ENCODE assay signal across 8 cellular contexts in genomic region chr7:17185690-17186070, GRCh38.
DNase-seq lines count a peak whose midpoint lies in the region; ATAC-seq, FAIRE-seq and TF ChIP-seq lines count a peak whose summit lies in the region.

No MANE protein-coding gene starts in this region.

- DNase-seq in GM10266 (ENCODE audit: extremely low spot score), result peak; percentile 40
- DNase-seq in HT1080 (ENCODE audit: low read depth), result peak; percentile 72
- peak; percentile 45 for DNase-seq in endothelial cell of umbilical vein (ENCODE audit: low read depth, low spot score)
- DNase-seq in 8988T, result no peak
- no peak for DNase-seq in stimulated activated CD4-positive, alpha-beta T cell treated with anti-CD3 and anti-CD28 coated beads, Interleukin-4, amount 100 ng/mL, for 4 hours
- no peak for DNase-seq in D341Med (ENCODE audit: low spot score)
- no peak for DNase-seq in NCI-H1694 (lab: John Stamatoyannopoulos, UW)

- TF ChIP-seq CTCF in GM10266 (IDR thresholded peaks at IDR 0.05; ENCODE audit: control insufficient read depth, insufficient read depth, low read depth, missing control alignments), result no peak
- TF ChIP-seq CTCF in endothelial cell of umbilical vein (IDR thresholded peaks at IDR 0.05; ENCODE audit: extremely low read depth in 1 of 2, insufficient read depth in 1 of 2, low read depth in 1 of 2, low read length in 2 of 2), result no peak

- H3K9me3 ChIP-seq in endothelial cell of umbilical vein (replicated peaks; ENCODE audit: control insufficient read depth, insufficient read depth, low read length), result no peaks in the 10 kb centered on the region

- no peak overlapping the region for H3K27ac ChIP-seq in endothelial cell of umbilical vein (ENCODE audit: insufficient read depth, low read depth, low read length)

- no peaks in the 10 kb centered on the region for H3K9me1 ChIP-seq in endothelial cell of umbilical vein (replicated peaks; ENCODE audit: control insufficient read depth, extremely low read depth, insufficient read depth, low read length)

- no peaks in the 10 kb centered on the region for H3K27me3 ChIP-seq in endothelial cell of umbilical vein (ENCODE audit: control insufficient read depth in 2 of 2, insufficient read depth in 2 of 2, low read length in 2 of 2)

- FAIRE-seq in endothelial cell of umbilical vein (lab: Jason Lieb, UNC), result no peak

- H3K4me3 ChIP-seq in endothelial cell of umbilical vein (replicated peaks in 1 of 3; ENCODE audit: insufficient read depth in 1 of 3, low read depth in 1 of 3, low read length in 3 of 3), result no peak overlapping the region

- no TSS peak for BruUV-seq in endothelial cell of umbilical vein (replicated peaks; lab: Mats Ljungman, UMichigan)

- intact Hi-C loops in endothelial cell of umbilical vein (cut with micrococcal nuclease), result no loop called here

- TF ChIP-seq POLR2A in endothelial cell of umbilical vein (IDR thresholded peaks at IDR 0.05; ENCODE audit: low read depth, low read length), result no peak

- no peaks in the 10 kb centered on the region for H4K20me1 ChIP-seq in endothelial cell of umbilical vein (replicated peaks; ENCODE audit: control insufficient read depth, extremely low read depth, insufficient read depth, low read length)

- H3K36me3 ChIP-seq in endothelial cell of umbilical vein (ENCODE audit: control insufficient read depth in 2 of 2, extremely low read depth in 1 of 2, insufficient read depth in 2 of 2, low read length in 2 of 2), result no peaks in the 10 kb centered on the region

- peak; percentile 99 for ATAC-seq in GM21619 (IDR thresholded peaks at IDR 0.05; ENCODE audit: unreplicated experiment)

- H2AFZ ChIP-seq in endothelial cell of umbilical vein (ENCODE audit: low read depth, low read length), result peak overlapping the region; percentile 17

- POLR2A ChIA-PET in endothelial cell of umbilical vein (lab: Charles Lee), result no interaction called here

- H3K79me2 ChIP-seq in endothelial cell of umbilical vein (ENCODE audit: control insufficient read depth, insufficient read depth, low read length), result no peaks in the 10 kb centered on the region

- no peak overlapping the region for H3K4me2 ChIP-seq in endothelial cell of umbilical vein (ENCODE audit: insufficient read depth, low read length)

- dilution Hi-C loops in endothelial cell of umbilical vein (cut with MboI; ENCODE audit: extremely low pct_ligation_motif_present, low sequenced_read_pairs), result no loop called here

- peaks cover 11% of the 10 kb centered on the region for H3K4me1 ChIP-seq in endothelial cell of umbilical vein (ENCODE audit: control insufficient read depth, extremely low read depth, insufficient read depth, low read length)

- H3K9ac ChIP-seq in endothelial cell of umbilical vein (replicated peaks; ENCODE audit: extremely low read depth, insufficient read depth, low read length), result no peak overlapping the region

- CTCF ChIA-PET in endothelial cell of umbilical vein (lab: Charles Lee), result no interaction called here

TF ChIP-seq in endothelial cell of umbilical vein, 7 proteins besides CTCF, POLR2A, EP300 and RAD21:
- TF ChIP-seq MAX (IDR thresholded peaks at IDR 0.05; ENCODE audit: insufficient read depth, insufficient read length) (no peak), EZH2 (IDR thresholded peaks at IDR 0.05; ENCODE audit: borderline replicate concordance, low read depth, low read length, severe bottlenecking) (no peak), GATA2 (IDR thresholded peaks at IDR 0.05; ENCODE audit: insufficient read depth, insufficient read length, low read depth, low read length) (no peak), POLR2AphosphoS5 (IDR thresholded peaks at IDR 0.05; ENCODE audit: insufficient read depth, low read depth, low read length) (no peak), JUN (IDR thresholded peaks at IDR 0.05; ENCODE audit: borderline replicate concordance, insufficient read depth, insufficient read length, low read depth) (no peak), MYC (IDR thresholded peaks at IDR 0.05; ENCODE audit: low read depth, low read length) (no peak), FOS (IDR thresholded peaks at IDR 0.05; ENCODE audit: borderline replicate concordance, insufficient read depth, low read length) (no peak)

Comparison
In these comparisons a context has a peak if more than half of its experiments do, and no peak if none do; other contexts are left out.
1. DNase-seq: peak in GM10266 (single experiment), HT1080 (single experiment) and endothelial cell of umbilical vein (single experiment); none in 8988T (single experiment), stimulated activated CD4-positive, alpha-beta T cell treated with anti-CD3 and anti-CD28 coated beads, Interleukin-4, amount 100 ng/mL, for 4 hours (0 of 2), D341Med (single experiment) and NCI-H1694 (single experiment).